ENCODE assay signal across 27 cellular contexts in the genomic region with DNA sequence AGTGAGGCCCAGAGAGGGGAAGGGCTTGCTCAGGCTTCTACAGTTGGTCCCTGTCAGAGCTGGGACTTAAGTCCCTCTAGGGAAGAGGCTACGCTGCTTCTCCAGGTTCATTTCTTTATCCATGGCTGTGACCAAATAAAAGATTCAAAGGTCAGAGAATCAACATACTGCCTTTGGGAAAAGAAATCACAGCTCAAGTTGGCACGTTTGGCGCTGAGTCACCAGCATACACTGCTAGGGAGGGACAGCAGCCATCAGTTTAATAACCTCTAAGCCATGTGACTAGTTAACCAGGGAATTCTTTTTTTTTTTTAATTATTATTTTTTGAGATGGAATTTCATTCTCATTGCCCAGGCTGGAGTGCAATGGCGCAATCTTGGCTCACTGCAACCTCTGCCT. TPM values are rescaled to one million over a fixed set of nuclear protein-coding genes. Genes with fewer than 3 reads are reported as not detected.
"Had no signal": no experiment of that assay in that cellular context is flagged by ENCODE, and none has a peak within 500 bp of the region (broad histone marks: within the 10 kb centered on the region; RNA-seq: fewer than 3 reads in every experiment).

No MANE protein-coding gene starts in this region.

- H3K4me3 ChIP-seq: gastrocnemius medialis, left lung, lung, ovary, psoas muscle, suprapubic skin, uterus had no signal

- ATAC-seq: activated CD8-positive, alpha-beta T cell treated with anti-CD3 and anti-CD28 coated beads, Interleukin-2, amount 10 ng/mL, durations not matched to agents 7 days and 5 days; left lung; naive thymus-derived CD8-positive, alpha-beta T cell; psoas muscle; right cardiac atrium; stimulated activated naive CD8-positive, alpha-beta T cell treated with anti-CD3 and anti-CD28 coated beads, Interleukin-15, amount 100 ng/mL, for 72 hours had no signal

- H3K4me1 Mint-ChIP-seq: activated naive CD4-positive, alpha-beta T cell treated with anti-CD3 and anti-CD28 coated beads, Interleukin-2, amount 50 U/mL, for 24 hours; brain; stimulated activated naive CD8-positive, alpha-beta T cell treated with anti-CD3 and anti-CD28 coated beads, Interleukin-15, amount 100 ng/mL, for 72 hours had no signal

- H3K36me3 ChIP-seq: gastrocnemius medialis, left lung, ovary, suprapubic skin, uterus had no signal

- H3K9me3 Mint-ChIP-seq: activated naive CD4-positive, alpha-beta T cell treated with anti-CD3 and anti-CD28 coated beads, Interleukin-2, amount 50 U/mL, for 24 hours; stimulated activated naive CD8-positive, alpha-beta T cell treated with anti-CD3 and anti-CD28 coated beads, Interleukin-15, amount 100 ng/mL, for 72 hours had no signal

- H3K27me3 ChIP-seq: gastrocnemius medialis, left lung, ovary, suprapubic skin, uterus had no signal

- H3K36me3 Mint-ChIP-seq: brain had no signal

- DNase-seq: activated CD4-positive, alpha-beta T cell treated with anti-CD3 and anti-CD28 coated beads for 1 hour; activated CD4-positive, alpha-beta T cell treated with anti-CD3 and anti-CD28 coated beads, Interleukin-2, amount 50 U/mL, for 1 hour; activated CD8-positive, alpha-beta T cell treated with anti-CD3 and anti-CD28 coated beads, Interleukin-2, amount 10 ng/mL, durations not matched to agents 7 days and 5 days; activated gamma-delta T cell treated with Interleukin-2 at 50 U/mL for 16 hours; anterior cingulate cortex; caudate nucleus; dermis blood vessel endothelial cell; effector CD8-positive, alpha-beta T cell; head of caudate nucleus; hypothalamus; islet precursor cell; left lung; naive thymus-derived CD8-positive, alpha-beta T cell; ovary; right cardiac atrium; stimulated activated CD4-positive, alpha-beta T cell treated with anti-CD3 and anti-CD28 coated beads, Interleukin-1b, Interleukin-23, amount 100 ng/mL, for 48 hours; stimulated activated naive CD8-positive, alpha-beta T cell treated with anti-CD3 and anti-CD28 coated beads, Interleukin-15, amount 100 ng/mL, for 72 hours; T-helper 1 cell; T-helper 9 cell; trophoblast cell; uterus had no signal

- H3K9me3 ChIP-seq: gastrocnemius medialis, left lung, ovary, psoas muscle, suprapubic skin, uterus had no signal

- H3K4me1 ChIP-seq: left lung, uterus had no signal

- H3K4me3 Mint-ChIP-seq: activated CD8-positive, alpha-beta T cell treated with anti-CD3 and anti-CD28 coated beads, Interleukin-2, amount 10 ng/mL, durations not matched to agents 7 days and 5 days; activated naive CD4-positive, alpha-beta T cell treated with anti-CD3 and anti-CD28 coated beads, Interleukin-2, amount 50 U/mL, for 24 hours; brain; naive thymus-derived CD8-positive, alpha-beta T cell; stimulated activated naive CD8-positive, alpha-beta T cell treated with anti-CD3 and anti-CD28 coated beads, Interleukin-15, amount 100 ng/mL, for 72 hours had no signal

- H3K27ac Mint-ChIP-seq: activated CD8-positive, alpha-beta T cell treated with anti-CD3 and anti-CD28 coated beads, Interleukin-2, amount 10 ng/mL, durations not matched to agents 7 days and 5 days; activated naive CD4-positive, alpha-beta T cell treated with anti-CD3 and anti-CD28 coated beads, Interleukin-2, amount 50 U/mL, for 24 hours; naive thymus-derived CD8-positive, alpha-beta T cell; stimulated activated naive CD8-positive, alpha-beta T cell treated with anti-CD3 and anti-CD28 coated beads, Interleukin-15, amount 100 ng/mL, for 72 hours had no signal

- H3K27ac ChIP-seq: left lung, ovary, psoas muscle, uterus had no signal

- H3K27me3 Mint-ChIP-seq: activated naive CD4-positive, alpha-beta T cell treated with anti-CD3 and anti-CD28 coated beads, Interleukin-2, amount 50 U/mL, for 24 hours; naive thymus-derived CD8-positive, alpha-beta T cell; stimulated activated naive CD8-positive, alpha-beta T cell treated with anti-CD3 and anti-CD28 coated beads, Interleukin-15, amount 100 ng/mL, for 72 hours had no signal

RNA-seq across cellular contexts. Expression of a gene that starts 28.4 kb away (rescaled TPM):
- total RNA-seq: activated CD8-positive, alpha-beta T cell treated with anti-CD3 and anti-CD28 coated beads, Interleukin-2, amount 10 ng/mL, durations not matched to agents 7 days and 5 days; dermis blood vessel endothelial cell; naive thymus-derived CD8-positive, alpha-beta T cell had no signal

RNA-seq across cellular contexts. Expression of a gene that starts 41.3 kb away (rescaled TPM):
- total RNA-seq: activated CD8-positive, alpha-beta T cell treated with anti-CD3 and anti-CD28 coated beads, Interleukin-2, amount 10 ng/mL, durations not matched to agents 7 days and 5 days; dermis blood vessel endothelial cell had no signal
- polyA plus RNA-seq: naive thymus-derived CD8-positive, alpha-beta T cell had no signal
